13 cellular contexts compared by ENCODE assay signal in the genomic region with DNA sequence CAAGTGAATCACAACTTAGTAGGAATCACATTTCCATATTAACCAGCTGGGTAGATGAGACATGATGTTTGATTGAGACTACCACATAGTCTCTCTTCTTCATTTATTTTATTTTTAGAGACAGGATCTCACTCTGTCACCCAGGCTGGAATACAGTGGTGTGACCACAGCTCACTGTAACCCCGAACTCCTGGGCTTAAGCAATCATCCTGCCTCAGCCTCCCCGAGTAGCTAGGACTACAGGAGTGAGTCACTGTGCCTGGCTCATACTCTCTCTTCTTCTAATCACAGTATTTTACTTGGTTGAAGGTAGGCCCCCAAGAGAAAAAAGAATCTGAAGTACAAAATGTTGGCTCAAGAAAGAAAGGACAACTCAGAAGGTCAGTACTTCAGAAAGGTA.
DNase-seq lines count a peak whose midpoint lies in the region; ATAC-seq and TF ChIP-seq lines count a peak whose summit lies in the region.
"Had no signal": no experiment of that assay in that cellular context is flagged by ENCODE, and none has a peak within 500 bp of the region (broad histone marks: within the 10 kb centered on the region; RNA-seq: fewer than 3 reads in every experiment).

No MANE protein-coding gene starts in this region.

- TF ChIP-seq POLR2A in upper lobe of left lung (IDR thresholded peaks at IDR 0.05) = no peak

- no peak for TF ChIP-seq EP300 in upper lobe of left lung (IDR thresholded peaks at IDR 0.05)

- peaks cover 0 to 12% (median 3%) of the 10 kb centered on the region in 4 donors for H3K36me3 ChIP-seq in upper lobe of left lung

- peaks cover 53% of the 10 kb centered on the region for H3K4me1 Mint-ChIP-seq in activated naive CD8-positive, alpha-beta T cell (ENCODE audit: low read depth)
- peaks cover 55% of the 10 kb centered on the region for H3K4me1 Mint-ChIP-seq in activated naive CD8-positive, alpha-beta T cell treated with anti-CD3 and anti-CD28 coated beads for 36 hours
- H3K4me1 Mint-ChIP-seq in T-helper 2 cell treated with Interferon-gamma antibody and Interleukin-4, amounts not matched to agents 5 μg/mL and 100 μg/mL, for 36 hours (ENCODE audit: low read depth) = peaks cover 52% of the 10 kb centered on the region
- peaks cover 63% of the 10 kb centered on the region for H3K4me1 Mint-ChIP-seq in stimulated activated naive CD8-positive, alpha-beta T cell treated with anti-CD3 and anti-CD28 coated beads, Interleukin-15, amount 100 ng/mL, for 72 hours

- 50 to 56% methylated on average over 2 of the region's 2 CpGs for WGBS in upper lobe of left lung, 2 donors

- no peak for DNase-seq in activated naive CD8-positive, alpha-beta T cell treated with anti-CD3 and anti-CD28 coated beads for 36 hours
- peak; percentile 24 for DNase-seq in T-helper 2 cell treated with Interferon-gamma antibody and Interleukin-4, amounts not matched to agents 5 μg/mL and 100 μg/mL, for 36 hours (ENCODE audit: low spot score)
- DNase-seq in fibroblast of the aortic adventitia (ENCODE audit: low read depth) (peak; percentile 24), upper lobe of left lung (no peak), left colon (no peak)
- DNase-seq in stimulated activated naive CD8-positive, alpha-beta T cell treated with anti-CD3 and anti-CD28 coated beads, Interleukin-15, amount 100 ng/mL, for 72 hours = peak in 1 of 2 donors; percentile 20
- DNase-seq: activated effector memory CD4-positive, alpha-beta T cell treated with anti-CD3 and anti-CD28 coated beads, Interleukin-2, amount 50 U/mL, for 16 hours; effector CD4-positive, alpha-beta T cell; PC-9; T1000 had no signal

- H3K27ac Mint-ChIP-seq in activated naive CD8-positive, alpha-beta T cell = peak overlapping the region; percentile 76
- no peak overlapping the region for H3K27ac Mint-ChIP-seq in activated naive CD8-positive, alpha-beta T cell treated with anti-CD3 and anti-CD28 coated beads for 36 hours
- peak overlapping the region; percentile 50 for H3K27ac Mint-ChIP-seq in T-helper 2 cell treated with Interferon-gamma antibody and Interleukin-4, amounts not matched to agents 5 μg/mL and 100 μg/mL, for 36 hours
- H3K27ac Mint-ChIP-seq in stimulated activated naive CD8-positive, alpha-beta T cell treated with anti-CD3 and anti-CD28 coated beads, Interleukin-15, amount 100 ng/mL, for 72 hours = peak overlapping the region in 1 of 2 donors; percentile 80

- no peaks in the 10 kb centered on the region for H3K9me3 Mint-ChIP-seq in activated naive CD8-positive, alpha-beta T cell (ENCODE audit: low read depth)
- H3K9me3 Mint-ChIP-seq in activated naive CD8-positive, alpha-beta T cell treated with anti-CD3 and anti-CD28 coated beads for 36 hours = peaks cover 17% of the 10 kb centered on the region
- H3K9me3 Mint-ChIP-seq in T-helper 2 cell treated with Interferon-gamma antibody and Interleukin-4, amounts not matched to agents 5 μg/mL and 100 μg/mL, for 36 hours = peaks cover 16% of the 10 kb centered on the region
- H3K9me3 Mint-ChIP-seq in stimulated activated naive CD8-positive, alpha-beta T cell treated with anti-CD3 and anti-CD28 coated beads, Interleukin-15, amount 100 ng/mL, for 72 hours = peaks cover 0 to 13% of the 10 kb centered on the region in 2 donors

- H3K27me3 Mint-ChIP-seq in activated naive CD8-positive, alpha-beta T cell = no peaks in the 10 kb centered on the region
- no peaks in the 10 kb centered on the region for H3K27me3 Mint-ChIP-seq in activated naive CD8-positive, alpha-beta T cell treated with anti-CD3 and anti-CD28 coated beads for 36 hours
- H3K27me3 Mint-ChIP-seq in T-helper 2 cell treated with Interferon-gamma antibody and Interleukin-4, amounts not matched to agents 5 μg/mL and 100 μg/mL, for 36 hours (ENCODE audit: low read depth) = no peaks in the 10 kb centered on the region
- no peaks in the 10 kb centered on the region for H3K27me3 Mint-ChIP-seq in stimulated activated naive CD8-positive, alpha-beta T cell treated with anti-CD3 and anti-CD28 coated beads, Interleukin-15, amount 100 ng/mL, for 72 hours

- intact Hi-C loops in left colon (cut with DNase I, micrococcal nuclease) = no loop called here

- no peak overlapping the region for H3K27ac ChIP-seq in upper lobe of left lung
- H3K27ac ChIP-seq: PC-9 had no signal

- TF ChIP-seq CTCF in fibroblast of the aortic adventitia (IDR thresholded peaks at IDR 0.05; ENCODE audit: insufficient read depth, low read length) (no peak), upper lobe of left lung (IDR thresholded peaks at IDR 0.05) (no peak)

- H3K27me3 ChIP-seq in upper lobe of left lung = no peaks in the 10 kb centered on the region

- H3K36me3 Mint-ChIP-seq in activated naive CD8-positive, alpha-beta T cell = peaks cover 12% of the 10 kb centered on the region
- H3K36me3 Mint-ChIP-seq in activated naive CD8-positive, alpha-beta T cell treated with anti-CD3 and anti-CD28 coated beads for 36 hours = peaks cover 42% of the 10 kb centered on the region
- H3K36me3 Mint-ChIP-seq in T-helper 2 cell treated with Interferon-gamma antibody and Interleukin-4, amounts not matched to agents 5 μg/mL and 100 μg/mL, for 36 hours (ENCODE audit: low read depth) = peaks cover 35% of the 10 kb centered on the region

- peaks cover 0 to 8% (median 2%) of the 10 kb centered on the region in 4 donors for H3K4me1 ChIP-seq in upper lobe of left lung

- H3K4me3 Mint-ChIP-seq in activated naive CD8-positive, alpha-beta T cell = no peak overlapping the region
- H3K4me3 Mint-ChIP-seq in activated naive CD8-positive, alpha-beta T cell treated with anti-CD3 and anti-CD28 coated beads for 36 hours = no peak overlapping the region
- H3K4me3 Mint-ChIP-seq in T-helper 2 cell treated with Interferon-gamma antibody and Interleukin-4, amounts not matched to agents 5 μg/mL and 100 μg/mL, for 36 hours = no peak overlapping the region
- no peak overlapping the region for H3K4me3 Mint-ChIP-seq in stimulated activated naive CD8-positive, alpha-beta T cell treated with anti-CD3 and anti-CD28 coated beads, Interleukin-15, amount 100 ng/mL, for 72 hours

- H3K4me3 ChIP-seq in fibroblast of the aortic adventitia (ENCODE audit: low read depth, low read length) (no peak overlapping the region), upper lobe of left lung (no peak overlapping the region)
- H3K4me3 ChIP-seq: K562, PC-9 had no signal

- peak; percentile 44 for ATAC-seq in stimulated activated naive CD8-positive, alpha-beta T cell treated with anti-CD3 and anti-CD28 coated beads, Interleukin-15, amount 100 ng/mL, for 72 hours
- ATAC-seq in GM19467 (IDR thresholded peaks at IDR 0.05; ENCODE audit: unreplicated experiment) (no peak), upper lobe of left lung (ENCODE audit: low FRiP score in 2 of 2) (no peak), left colon (no peak)
- ATAC-seq: K562 had no signal

- H3K9me3 ChIP-seq in upper lobe of left lung = no peaks in the 10 kb centered on the region

Comparison
In these comparisons a context has a peak if more than half of its experiments do, and no peak if none do; other contexts are left out.
1. DNase-seq: peak in T-helper 2 cell treated with Interferon-gamma antibody and Interleukin-4, amounts not matched to agents 5 μg/mL and 100 μg/mL, for 36 hours (single experiment) and fibroblast of the aortic adventitia (single experiment); none in activated naive CD8-positive, alpha-beta T cell treated with anti-CD3 and anti-CD28 coated beads for 36 hours (single experiment), upper lobe of left lung (0 of 2) and left colon (0 of 2).